25 cellular contexts compared by ENCODE assay signal in the genomic region with DNA sequence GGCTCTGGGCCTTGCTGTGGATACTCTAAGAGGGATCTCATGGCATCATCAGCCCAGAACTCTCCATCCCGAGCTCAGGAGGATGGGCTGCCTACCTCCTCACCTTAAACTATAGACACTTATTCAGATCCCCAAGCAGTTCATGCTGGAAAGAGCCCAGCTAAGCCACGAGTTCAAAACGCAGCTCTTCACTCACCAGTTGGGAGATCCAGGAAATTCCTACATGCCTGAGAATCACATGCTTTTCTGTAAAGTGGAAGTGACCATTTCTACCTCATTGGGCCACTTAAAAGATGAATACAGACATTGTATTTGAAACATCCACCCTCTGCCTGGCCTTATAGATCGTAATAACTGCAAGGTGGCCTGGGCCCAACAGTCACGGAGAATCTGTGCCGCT. TPM values are rescaled to one million over a fixed set of nuclear protein-coding genes. Genes with fewer than 3 reads are reported as not detected.
A peak's percentile ranks its signal among the peaks of the same experiment; 100 is the strongest.
DNase-seq lines count a peak whose midpoint lies in the region; ATAC-seq and TF ChIP-seq lines count a peak whose summit lies in the region.
"Had no signal": no experiment of that assay in that cellular context is flagged by ENCODE, and none has a peak within 500 bp of the region (broad histone marks: within the 10 kb centered on the region; RNA-seq: fewer than 3 reads in every experiment).

No MANE protein-coding gene starts in this region.

- intact Hi-C loops in left ventricle myocardium superior (cut with micrococcal nuclease): no loop called here
- intact Hi-C loops in Right ventricle myocardium superior (cut with DNase I): no loop called here
- intact Hi-C loops in tibial artery (cut with DNase I; ENCODE audit: low total_unique reads): no loop called here
- intact Hi-C loops in testis (cut with DNase I; ENCODE audit: low total_unique reads): no loop called here

- H3K36me3 ChIP-seq in tibial artery (peaks cover 22 to 38% (median 36%) of the 10 kb centered on the region in 3 donors), testis (ENCODE audit: low read depth, missing control alignments) (no peaks in the 10 kb centered on the region)

- 84 to 94% methylated on average over 6 of the region's 6 CpGs for WGBS in testis, 2 donors

- H3K27me3 ChIP-seq in tibial artery (no peaks in the 10 kb centered on the region), testis (no peaks in the 10 kb centered on the region)
- H3K27me3 ChIP-seq: gastroesophageal sphincter, sigmoid colon, SJCRH30 had no signal

- H3K4me3 ChIP-seq in cardiac fibroblast (replicated peaks in 1 of 2; ENCODE audit: low read depth in 2 of 2, low read length in 2 of 2) (no peak overlapping the region), tibial artery (peak overlapping the region in 1 of 2 donors; percentile 19), testis (no peak overlapping the region)
- H3K4me3 ChIP-seq: lung, sigmoid colon, SJCRH30 had no signal

- ATAC-seq in left ventricle myocardium superior (no peak), Right ventricle myocardium superior (ENCODE audit: poor library complexity) (no peak), GM19324 (IDR thresholded peaks at IDR 0.05; ENCODE audit: low FRiP score, unreplicated experiment) (no peak)
- ATAC-seq: activated T-cell treated with anti-CD3 and anti-CD28 coated beads, Interleukin-2, amount 50 U/mL, for 72 hours; gastroesophageal sphincter; T-helper 17 cell had no signal

- TF ChIP-seq POLR2A in testis (IDR thresholded peaks at IDR 0.05): no peak

- no peak for TF ChIP-seq CTCF in cardiac fibroblast (IDR thresholded peaks at IDR 0.05; ENCODE audit: low read depth, low read length)
- no peak for TF ChIP-seq CTCF in tibial artery (IDR thresholded peaks at IDR 0.05)
- TF ChIP-seq CTCF in testis (IDR thresholded peaks at IDR 0.05): no peak

- H3K27ac ChIP-seq in tibial artery (peak overlapping the region; percentile 51 to 96), testis (no peak overlapping the region)
- H3K27ac ChIP-seq: sigmoid colon had no signal

- H3K9me3 ChIP-seq in tibial artery (no peaks in the 10 kb centered on the region), testis (no peaks in the 10 kb centered on the region)
- H3K9me3 ChIP-seq: gastroesophageal sphincter, sigmoid colon, SJCRH30 had no signal

- peaks cover 0 to 94% (median 68%) of the 10 kb centered on the region in 4 donors for H3K4me1 ChIP-seq in tibial artery
- no peaks in the 10 kb centered on the region for H3K4me1 ChIP-seq in testis

- DNase-seq in left ventricle myocardium superior (peak; percentile 2), Right ventricle myocardium superior (no peak), cardiac fibroblast (ENCODE audit: low read depth in 2 of 2) (peak; percentile 53 to 74), iris pigment epithelial cell (ENCODE audit: low read depth) (peak; percentile 62), tibial artery (no peak), testis (no peak), T-helper 9 cell (no peak)
- DNase-seq: 8988T; activated CD4-positive, alpha-beta T cell treated with anti-CD3 and anti-CD28 coated beads for 4 hours; activated naive CD4-positive, alpha-beta T cell treated with anti-CD3 and anti-CD28 coated beads, Interleukin-2, amount 10 ng/mL, durations not matched to agents 7 days and 5 days; activated T-cell treated with anti-CD3 and anti-CD28 coated beads, Interleukin-2, amount 50 U/mL, for 72 hours; amygdala; DMS53; GF-D8; islet precursor cell; KG1; NCI-H146; NCI-H510A; sigmoid colon; SJCRH30; stimulated activated CD8-positive, alpha-beta memory T cell treated with anti-CD3 and anti-CD28 coated beads, Interleukin-4, amount 100 ng/mL, for 48 hours; T-helper 17 cell had no signal

RNA-seq across cellular contexts. Expression of gene ATOH8, which starts 6.6 kb away (rescaled TPM):
- 29.6 TPM for total RNA-seq in left ventricle myocardium superior
- 25.8 TPM for total RNA-seq in Right ventricle myocardium superior
- 10 to 100 TPM; 14.2 to 16.8 TPM for total RNA-seq in testis
- polyA plus RNA-seq in testis (ENCODE audit: insufficient read depth, low read depth, low replicate concordance): 13.5 TPM
- total RNA-seq: activated T-cell treated with anti-CD3 and anti-CD28 coated beads, Interleukin-2, amount 50 U/mL, for 72 hours; T-helper 17 cell had no signal

Comparison
In these comparisons a context has a peak if more than half of its experiments do, and no peak if none do; other contexts are left out.
1. DNase-seq: peak in left ventricle myocardium superior (single experiment), cardiac fibroblast (2 of 2) and iris pigment epithelial cell (single experiment); none in Right ventricle myocardium superior (single experiment), tibial artery (0 of 2), testis (single experiment) and T-helper 9 cell (single experiment).
2. H3K27ac ChIP-seq: peak in tibial artery (2 of 2); none in testis (0 of 2).